25 cellular contexts compared by ENCODE assay signal in genomic region chr11:1371377-1371776, GRCh38. TPM values are rescaled to one million over a fixed set of nuclear protein-coding genes. Genes with fewer than 3 reads are reported as not detected.
"Had no signal": no experiment of that assay in that cellular context is flagged by ENCODE, and none has a peak within 500 bp of the region (broad histone marks: within the 10 kb centered on the region; RNA-seq: fewer than 3 reads in every experiment).

No MANE protein-coding gene starts in this region.

- H3K4me3 Mint-ChIP-seq: effector memory CD8-positive, alpha-beta T cell; endodermal cell; immature natural killer cell; naive thymus-derived CD4-positive, alpha-beta T cell had no signal

- H3K4me3 ChIP-seq: coronary artery, dorsolateral prefrontal cortex, esophagus squamous epithelium, gastrocnemius medialis, heart right ventricle, left ventricle myocardium inferior, lower lobe of right lung had no signal

- H3K27ac ChIP-seq: coronary artery, dorsolateral prefrontal cortex, epithelial cell of prostate, esophagus squamous epithelium, gastrocnemius medialis, heart right ventricle, left ventricle myocardium inferior, lower lobe of right lung had no signal

- H3K27me3 ChIP-seq: dorsolateral prefrontal cortex had no signal

- H3K36me3 Mint-ChIP-seq: immature natural killer cell; naive thymus-derived CD4-positive, alpha-beta T cell had no signal

- H3K4me1 ChIP-seq: esophagus squamous epithelium, gastrocnemius medialis, heart right ventricle, left ventricle myocardium inferior, lower lobe of right lung had no signal

- H3K36me3 ChIP-seq: esophagus squamous epithelium, gastrocnemius medialis, heart right ventricle, left ventricle myocardium inferior, lower lobe of right lung had no signal

- H3K9me3 Mint-ChIP-seq: effector memory CD8-positive, alpha-beta T cell had no signal

- H3K9me3 ChIP-seq: gastrocnemius medialis had no signal

- DNase-seq: dermis blood vessel endothelial cell; dorsolateral prefrontal cortex; effector CD8-positive, alpha-beta T cell; effector memory CD8-positive, alpha-beta T cell; endodermal cell; erythroblast; esophagus squamous epithelium; foreskin fibroblast; foreskin melanocyte; gastrocnemius medialis; glutamatergic neuron; head of caudate nucleus; heart right ventricle; hippocampal formation; immature natural killer cell; islet precursor cell; kidney glomerular epithelial cell; left colon; left ventricle myocardium inferior; lower lobe of right lung; mesenchymal stem cell; midbrain had no signal

- H3K27ac Mint-ChIP-seq: effector memory CD8-positive, alpha-beta T cell; endodermal cell; immature natural killer cell; naive thymus-derived CD4-positive, alpha-beta T cell had no signal

- H3K4me1 Mint-ChIP-seq: endodermal cell; immature natural killer cell; naive thymus-derived CD4-positive, alpha-beta T cell had no signal

RNA-seq across cellular contexts. Expression of gene BRSK2, which starts 18.4 kb away (rescaled TPM):
- polyA plus RNA-seq: naive thymus-derived CD4-positive, alpha-beta T cell had no signal
